8 cellular contexts compared by ENCODE assay signal in the genomic region with DNA sequence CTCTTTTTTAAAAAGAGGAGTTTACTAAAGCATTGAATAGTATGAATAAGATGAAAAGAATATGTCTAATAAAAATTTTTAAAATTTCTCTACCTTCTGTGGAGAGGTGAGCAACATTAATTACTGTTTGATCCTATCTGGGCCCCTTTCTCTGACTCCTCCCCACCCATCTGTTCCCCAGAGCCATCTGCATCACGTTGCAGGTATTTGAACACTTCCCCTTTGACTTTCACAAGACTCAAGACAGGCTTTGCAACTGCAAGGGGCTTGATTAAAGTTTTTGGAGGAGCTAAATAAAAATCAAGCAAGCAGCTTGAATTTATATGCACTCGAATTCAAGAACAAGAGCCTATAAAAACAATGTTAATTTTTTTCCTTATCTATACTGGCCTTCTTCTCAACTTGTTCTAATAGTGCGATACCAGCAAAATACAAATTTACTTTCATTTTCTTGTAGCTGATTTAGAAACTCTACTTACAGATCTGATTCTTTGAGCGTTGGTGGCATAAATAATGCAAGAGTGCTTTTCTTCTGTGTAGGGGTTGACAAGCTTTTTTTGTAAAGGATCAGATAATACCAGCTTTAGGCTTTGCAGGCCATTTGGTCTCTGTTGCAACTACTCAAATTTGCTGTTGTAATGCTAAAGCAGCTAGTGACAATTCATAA. TPM values are rescaled to one million over a fixed set of nuclear protein-coding genes. Genes with fewer than 3 reads are reported as not detected.
DNase-seq lines count a peak whose midpoint lies in the region; ATAC-seq and TF ChIP-seq lines count a peak whose summit lies in the region.

No MANE protein-coding gene starts in this region.

- no peaks in the 10 kb centered on the region for H3K9me2 ChIP-seq in GM23248 (ENCODE audit: insufficient read depth)

- no peak overlapping the region for H2AK5ac ChIP-seq in IMR-90 (ENCODE audit: low read depth, low read length)

- TF ChIP-seq CTCF in IMR-90 (conservative IDR thresholded peaks at IDR 0.05; ENCODE audit: low read depth, low read length) (no peak), fibroblast of the aortic adventitia (IDR thresholded peaks at IDR 0.05; ENCODE audit: insufficient read depth, low read length) (no peak)

- no peak overlapping the region for H2BK5ac ChIP-seq in IMR-90 (ENCODE audit: low read depth, low read length, poor library complexity, severe bottlenecking)

- no peak for TF ChIP-seq RAD21 in IMR-90 (IDR thresholded peaks at IDR 0.05; ENCODE audit: low read length)

- H4K20me1 ChIP-seq in IMR-90 (ENCODE audit: insufficient read depth, low read length) = no peaks in the 10 kb centered on the region
- H4K20me1 ChIP-seq in GM23248 (ENCODE audit: insufficient read depth) = no peaks in the 10 kb centered on the region

- H4K5ac ChIP-seq in IMR-90 (ENCODE audit: low read depth, low read length) = no peak overlapping the region

- H2BK15ac ChIP-seq in IMR-90 (ENCODE audit: low read depth, low read length) = no peak overlapping the region

- H3K4me3 ChIP-seq in IMR-90 (ENCODE audit: insufficient read depth, low read depth, low read length) (no peak overlapping the region), fibroblast of the aortic adventitia (ENCODE audit: low read depth, low read length) (no peak overlapping the region), GM23248 (no peak overlapping the region)

- H3K79me1 ChIP-seq in IMR-90 (ENCODE audit: low read depth in 1 of 2, low read length in 2 of 2) = no peaks in the 10 kb centered on the region

- dilution Hi-C loops in IMR-90 (cut with HindIII; ENCODE audit: low sequenced_read_pairs, unreplicated experiment) = no loop called here

- no peak overlapping the region for H3K56ac ChIP-seq in IMR-90 (ENCODE audit: extremely low read depth, insufficient read depth, low read length)

- H3K23ac ChIP-seq in IMR-90 (ENCODE audit: low read depth, low read length) = no peak overlapping the region

- H3K27me3 ChIP-seq in IMR-90 (ENCODE audit: control insufficient read depth, insufficient read depth, low read length) (0 out of 2 replicates have a peak, but pooled peaks cover 4% of the 10 kb centered on the region), GM23248 (replicated peaks; ENCODE audit: insufficient read depth) (no peaks in the 10 kb centered on the region)

- DNase-seq in IMR-90 (no peak), fibroblast of the aortic adventitia (ENCODE audit: low read depth) (peak; percentile 35), dermis blood vessel endothelial cell (no peak), DMS153 treated with DMSO at 0.1 percent for 48 hours (lab: John Stamatoyannopoulos, UW; ENCODE audit: unreplicated experiment) (no peak), GM23248 (no peak)
- DNase-seq in stimulated activated CD4-positive, alpha-beta T cell treated with anti-CD3 and anti-CD28 coated beads, Interleukin-4, amount 100 ng/mL, for 1 hour = no peak

- H3K36me3 ChIP-seq in IMR-90 (ENCODE audit: control insufficient read depth, insufficient read depth, low read length) (no peaks in the 10 kb centered on the region), GM23248 (ENCODE audit: low read depth) (no peaks in the 10 kb centered on the region)

- H3K4me1 ChIP-seq in IMR-90 (ENCODE audit: control insufficient read depth, insufficient read depth, low read length) (no peaks in the 10 kb centered on the region; the same call in 1 of the 2 replicates), GM23248 (ENCODE audit: insufficient read depth) (peaks cover 15% of the 10 kb centered on the region)

- H3K4me2 ChIP-seq in IMR-90 (ENCODE audit: low read depth, low read length) (peak overlapping the region; percentile 39), GM23248 (ENCODE audit: unreplicated experiment) (no peak overlapping the region)

- H3K9ac ChIP-seq in IMR-90 (ENCODE audit: low read depth, low read length) (no peak overlapping the region), GM23248 (no peak overlapping the region)

- no peak overlapping the region for H4K8ac ChIP-seq in IMR-90 (ENCODE audit: low read depth in 2 of 2, low read length in 2 of 2)

- no peak overlapping the region for H3K18ac ChIP-seq in IMR-90 (ENCODE audit: low read depth, low read length)

- BruUV-seq in IMR-90 (replicated peaks; lab: Mats Ljungman, UMichigan) = no TSS peak

- CTCF ChIA-PET in IMR-90 (lab: Yijun Ruan, JAX) = no interaction called here

- no peak overlapping the region for H4K91ac ChIP-seq in IMR-90 (ENCODE audit: insufficient read depth, low read depth, low read length)

- peaks cover 7% of the 10 kb centered on the region; the same call in 1 of the 2 replicates for H3F3A ChIP-seq in GM23248 (ENCODE audit: insufficient read depth)

- H3K14ac ChIP-seq in IMR-90 (replicated peaks; ENCODE audit: low read depth, low read length) = no peak overlapping the region

- H3K9me3 ChIP-seq in IMR-90 (ENCODE audit: control insufficient read depth, insufficient read depth, low read length) (peaks cover 2% of the 10 kb centered on the region; the same call in 1 of the 2 replicates), GM23248 (ENCODE audit: low read depth) (no peaks in the 10 kb centered on the region)

- H3K79me2 ChIP-seq in GM23248 (ENCODE audit: insufficient read depth) = no peaks in the 10 kb centered on the region

- WGBS in IMR-90 (ENCODE audit: extremely low coverage in 2 of 2, insufficient read length in 1 of 2), 2 experiments = 0% methylated on average over 1 of the region's 4 CpGs; no CpG with 5 or more reads in 1 of the 2 experiments
- WGBS in GM23248 (ENCODE audit: low coverage in 1 of 2, low lambda C conversion rate in 2 of 2, missing lambda C conversion rate in 2 of 2), 2 experiments = 56 to 58% methylated on average over 4 of the region's 4 CpGs

- H3K4ac ChIP-seq in IMR-90 (ENCODE audit: low read depth, low read length) = no peak overlapping the region

- no peaks in the 10 kb centered on the region for H3K9me1 ChIP-seq in IMR-90 (ENCODE audit: insufficient read depth, low read length)

- H2AK9ac ChIP-seq in IMR-90 (replicated peaks; ENCODE audit: low read depth, low read length, poor library complexity) = no peak overlapping the region

- no peak overlapping the region for H2BK120ac ChIP-seq in IMR-90 (ENCODE audit: low read depth, low read length)

- POLR2A ChIA-PET in IMR-90 (lab: Charles Lee; ENCODE audit: unreplicated experiment) = no interaction called here

- H3K27ac ChIP-seq in IMR-90 (ENCODE audit: insufficient read depth, low read length) = no peak overlapping the region
- H3K27ac ChIP-seq in GM23248 = no peak overlapping the region

- TF ChIP-seq POLR2A in IMR-90 (IDR thresholded peaks at IDR 0.05; ENCODE audit: low read depth, low read length) = no peak

- no peak overlapping the region for H2AFZ ChIP-seq in IMR-90 (replicated peaks; ENCODE audit: low read length, poor library complexity)
- no peak overlapping the region for H2AFZ ChIP-seq in GM23248

- in situ Hi-C loops in IMR-90 (cut with MboI; ENCODE audit: low sequenced_read_pairs) = loop anchor here (25.0 kb wide), 1 partner anchor 1021 kb away; the partner anchor contains the start of gene OR2K2
- in situ Hi-C loops in GM23248 (cut with MboI) = no loop called here

- intact Hi-C loops in IMR-90 (cut with micrococcal nuclease) = no loop called here

- no peak overlapping the region for H2BK20ac ChIP-seq in IMR-90 (ENCODE audit: low read depth, low read length)

- ATAC-seq in GM18502 (IDR thresholded peaks at IDR 0.05; ENCODE audit: poor library complexity, unreplicated experiment) (peak; percentile 97), GM21529 (IDR thresholded peaks at IDR 0.05; ENCODE audit: unreplicated experiment) (peak; percentile 98), IMR-90 (ENCODE audit: low read depth) (no peak)

TF ChIP-seq in IMR-90, 13 proteins besides CTCF, POLR2A, EP300 and RAD21:
- TF ChIP-seq RCOR1 (IDR thresholded peaks at IDR 0.05; ENCODE audit: insufficient replicate concordance, low read length) = no peak
- TF ChIP-seq RFX5 (IDR thresholded peaks at IDR 0.05; ENCODE audit: low read depth, low read length) = no peak
- TF ChIP-seq BHLHE40 (IDR thresholded peaks at IDR 0.05; ENCODE audit: low read depth, low read length) = no peak
- TF ChIP-seq ELK1 (IDR thresholded peaks at IDR 0.05; ENCODE audit: borderline replicate concordance, low read depth, low read length) = no peak
- TF ChIP-seq, protein P1, sequence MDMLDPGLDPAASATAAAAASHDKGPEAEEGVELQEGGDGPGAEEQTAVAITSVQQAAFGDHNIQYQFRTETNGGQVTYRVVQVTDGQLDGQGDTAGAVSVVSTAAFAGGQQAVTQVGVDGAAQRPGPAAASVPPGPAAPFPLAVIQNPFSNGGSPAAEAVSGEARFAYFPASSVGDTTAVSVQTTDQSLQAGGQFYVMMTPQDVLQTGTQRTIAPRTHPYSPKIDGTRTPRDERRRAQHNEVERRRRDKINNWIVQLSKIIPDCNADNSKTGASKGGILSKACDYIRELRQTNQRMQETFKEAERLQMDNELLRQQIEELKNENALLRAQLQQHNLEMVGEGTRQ (IDR thresholded peaks at IDR 0.05; ENCODE audit: low read depth, low read length) = no peak

RNA-seq across cellular contexts. Expression of gene TXNDC8, which starts 21.3 kb away (rescaled TPM):
- total RNA-seq in IMR-90 (2012; rRNA removed) = not detected in 2 replicates
- not detected in 2 replicates for polyA plus RNA-seq in IMR-90 (2012; rRNA removed)
- polyA plus RNA-seq in IMR-90 (2012; cell fraction: cytosol; rRNA removed) = not detected in 2 replicates
- polyA plus RNA-seq in IMR-90 (2012; cell fraction: nucleus; rRNA removed; ENCODE audit: low replicate concordance) = not detected in 2 replicates
- total RNA-seq in fibroblast of the aortic adventitia (ENCODE audit: low replicate concordance) = not detected in 2 replicates
- not detected in 2 replicates for total RNA-seq in dermis blood vessel endothelial cell
- not detected in 2 replicates for total RNA-seq in GM23248 (2014; rRNA removed; shearing (Covaris generic))
- not detected in 2 replicates for polyA plus RNA-seq in GM23248 (2016; fragmentation: Nextera tagmentation; extraction: Ambion mirVana)
